Comparison of ENCODE assay signal across 8 cellular contexts in genomic region chr14:95480109-95480886, GRCh38. TPM values are rescaled to one million over a fixed set of nuclear protein-coding genes. Genes with fewer than 3 reads are reported as not detected.
DNase-seq lines count a peak whose midpoint lies in the region; ATAC-seq and TF ChIP-seq lines count a peak whose summit lies in the region.

No MANE protein-coding gene starts in this region.

- CTCF ChIA-PET in Calu3 (lab: Charles Lee), result no interaction called here

- H3K27me3 Mint-ChIP-seq in Calu3 (ENCODE audit: unreplicated experiment), result no peaks in the 10 kb centered on the region

- H3K4me1 Mint-ChIP-seq in Calu3 (ENCODE audit: low read depth, unreplicated experiment), result peaks cover 45% of the 10 kb centered on the region

- peaks cover 6% of the 10 kb centered on the region for H3K36me3 Mint-ChIP-seq in Calu3 (ENCODE audit: insufficient read depth, unreplicated experiment)

- DNase-seq in activated CD4-positive, alpha-beta T cell treated with anti-CD3 and anti-CD28 coated beads for 4 hours, result peak; percentile 32 to 48
- DNase-seq in fibroblast of mammary gland (ENCODE audit: low read depth), result peak; percentile 93
- DNase-seq in stimulated activated CD8-positive, alpha-beta memory T cell treated with anti-CD3 and anti-CD28 coated beads, Interleukin-15, amount 100 ng/mL, for 4 hours (ENCODE audit: low read depth in 2 of 2), result peak; percentile 6 to 20
- no peak for DNase-seq in Calu3
- DNase-seq in NCI-H748 (lab: John Stamatoyannopoulos, UW; ENCODE audit: unreplicated experiment), result no peak
- no peak for DNase-seq in HPDE6-E6E7 (ENCODE audit: extremely low spot score)
- no peak for DNase-seq in inferior parietal cortex (ENCODE audit: extremely low spot score)

- no TSS peak for BruUV-seq in Calu3 (replicated peaks; lab: Mats Ljungman, UMichigan)

- peak; percentile 49 for ATAC-seq in GM21515 (IDR thresholded peaks at IDR 0.05; ENCODE audit: unreplicated experiment)

- TF ChIP-seq CTCF in fibroblast of mammary gland (conservative IDR thresholded peaks at IDR 0.05; ENCODE audit: control insufficient read depth, insufficient read depth, low read depth, low read length) (no peak), Calu3 (IDR thresholded peaks at IDR 0.05; ENCODE audit: unreplicated experiment) (no peak)

- intact Hi-C loops in Calu3 (cut with micrococcal nuclease; ENCODE audit: unreplicated experiment), result no loop called here

- H3K4me3 Mint-ChIP-seq in Calu3 (ENCODE audit: low read depth, unreplicated experiment), result no peak overlapping the region

- no peak overlapping the region for H3K27ac Mint-ChIP-seq in Calu3 (ENCODE audit: unreplicated experiment)

- no peak overlapping the region for H3K4me3 ChIP-seq in fibroblast of mammary gland (ENCODE audit: control insufficient read depth, low read depth, low read length)

- H3K9me3 Mint-ChIP-seq in Calu3 (ENCODE audit: low read depth, unreplicated experiment), result no peaks in the 10 kb centered on the region

RNA-seq across cellular contexts. Expression of gene SYNE3, which starts 36.2 kb away (rescaled TPM):
- total RNA-seq in Calu3 (2022), result 0.97 and 1.1 TPM in 2 replicates

RNA-seq across cellular contexts. Expression of gene GLRX5, which starts 54.6 kb away (rescaled TPM):
- total RNA-seq in Calu3 (2022), result 54.8 and 58.0 TPM in 2 replicates

Comparison
In these comparisons a context has a peak if more than half of its experiments do, and no peak if none do; other contexts are left out.
1. DNase-seq: peak in activated CD4-positive, alpha-beta T cell treated with anti-CD3 and anti-CD28 coated beads for 4 hours (2 of 2), fibroblast of mammary gland (single experiment) and stimulated activated CD8-positive, alpha-beta memory T cell treated with anti-CD3 and anti-CD28 coated beads, Interleukin-15, amount 100 ng/mL, for 4 hours (2 of 2); none in Calu3 (single experiment), NCI-H748 (single experiment), HPDE6-E6E7 (single experiment) and inferior parietal cortex (single experiment).